In genomic region chr1:203167913-203168200, GRCh38 we compare ENCODE assay signal across 31 cellular contexts. TPM values are rescaled to one million over a fixed set of nuclear protein-coding genes. Genes with fewer than 3 reads are reported as not detected.
"Had no signal": no experiment of that assay in that cellular context is flagged by ENCODE, and none has a peak within 500 bp of the region (broad histone marks: within the 10 kb centered on the region; RNA-seq: fewer than 3 reads in every experiment).

No MANE protein-coding gene starts in this region.

- DNase-seq: effector CD8-positive, alpha-beta T cell; endodermal cell; foreskin keratinocyte; left cardiac atrium; left lung; mesenchymal stem cell; right cardiac atrium; sigmoid colon; stimulated activated CD4-positive, alpha-beta T cell treated with anti-CD3 and anti-CD28 coated beads, Interleukin-2, amount 100 ng/mL, for 24 hours; stimulated activated CD4-positive, alpha-beta T cell treated with anti-CD3 and anti-CD28 coated beads, Interleukin-4, amount 100 ng/mL, for 24 hours; stimulated activated naive CD8-positive, alpha-beta T cell treated with anti-CD3 and anti-CD28 coated beads, Interleukin-15, Interleukin-2, amounts not matched to agents 100 U/mL and 50 U/mL, for 24 hours; upper lobe of left lung had no signal

- H3K36me3 ChIP-seq: esophagus muscularis mucosa, gastroesophageal sphincter, left lung, ovary, sigmoid colon, thoracic aorta, tibial nerve, upper lobe of left lung had no signal

- H3K79me2 ChIP-seq: hepatocyte had no signal

- H2AFZ ChIP-seq: hepatocyte had no signal

- H3K4me3 ChIP-seq: esophagus muscularis mucosa, gastroesophageal sphincter, heart left ventricle, hepatocyte, left lung, mucosa of descending colon, ovary, psoas muscle, sigmoid colon, thoracic aorta, tibial nerve, upper lobe of left lung had no signal

- H3K9me3 Mint-ChIP-seq: endodermal cell; mesothelial cell of epicardium; naive B cell; natural killer cell treated with Interleukin-12 subunit alpha and Interleukin-12 subunit beta and Interleukin-15 and Interleukin-18, amount 100 ng/mL, for 72 hours; neural crest cell; stimulated activated effector memory CD8-positive, alpha-beta T cell treated with anti-CD3 and anti-CD28 coated beads, Interleukin-12 subunit alpha, Interleukin-12 subunit beta, amount 100 ng/mL, for 72 hours had no signal

- H3K27ac Mint-ChIP-seq: endodermal cell; mesothelial cell of epicardium; natural killer cell treated with Interleukin-12 subunit alpha and Interleukin-12 subunit beta and Interleukin-15 and Interleukin-18, amount 100 ng/mL, for 72 hours; stimulated activated effector memory CD8-positive, alpha-beta T cell treated with anti-CD3 and anti-CD28 coated beads, Interleukin-12 subunit alpha, Interleukin-12 subunit beta, amount 100 ng/mL, for 72 hours had no signal

- H3K9me3 ChIP-seq: esophagus muscularis mucosa, gastroesophageal sphincter, heart left ventricle, left lung, mucosa of descending colon, ovary, psoas muscle, sigmoid colon, thoracic aorta, tibial nerve, upper lobe of left lung had no signal

- H3K4me2 ChIP-seq: hepatocyte had no signal

- H3K27ac ChIP-seq: epithelial cell of prostate, esophagus muscularis mucosa, foreskin keratinocyte, gastroesophageal sphincter, heart left ventricle, hepatocyte, left lung, ovary, psoas muscle, sigmoid colon, thoracic aorta, tibial nerve, upper lobe of left lung had no signal

- H3K4me1 Mint-ChIP-seq: neural crest cell had no signal

- H3K4me3 Mint-ChIP-seq: endodermal cell; mesothelial cell of epicardium; naive B cell; natural killer cell treated with Interleukin-12 subunit alpha and Interleukin-12 subunit beta and Interleukin-15 and Interleukin-18, amount 100 ng/mL, for 72 hours; neural crest cell; stimulated activated effector memory CD8-positive, alpha-beta T cell treated with anti-CD3 and anti-CD28 coated beads, Interleukin-12 subunit alpha, Interleukin-12 subunit beta, amount 100 ng/mL, for 72 hours had no signal

- H3K4me1 ChIP-seq: esophagus muscularis mucosa, foreskin keratinocyte, gastroesophageal sphincter, heart left ventricle, sigmoid colon had no signal

- H3K36me3 Mint-ChIP-seq: mesothelial cell of epicardium; naive B cell; natural killer cell treated with Interleukin-12 subunit alpha and Interleukin-12 subunit beta and Interleukin-15 and Interleukin-18, amount 100 ng/mL, for 72 hours; stimulated activated effector memory CD8-positive, alpha-beta T cell treated with anti-CD3 and anti-CD28 coated beads, Interleukin-12 subunit alpha, Interleukin-12 subunit beta, amount 100 ng/mL, for 72 hours had no signal

- H3K27me3 ChIP-seq: hepatocyte, left lung, ovary, sigmoid colon, tibial nerve, upper lobe of left lung had no signal

- ATAC-seq: foreskin keratinocyte; gastroesophageal sphincter; heart left ventricle; left cardiac atrium; left lung; natural killer cell treated with Interleukin-12 subunit alpha and Interleukin-12 subunit beta and Interleukin-15 and Interleukin-18, amount 100 ng/mL, for 72 hours; right cardiac atrium; stimulated activated effector memory CD8-positive, alpha-beta T cell treated with anti-CD3 and anti-CD28 coated beads, Interleukin-12 subunit alpha, Interleukin-12 subunit beta, amount 100 ng/mL, for 72 hours; stimulated activated naive CD8-positive, alpha-beta T cell treated with anti-CD3 and anti-CD28 coated beads, Interleukin-15, Interleukin-2, amounts not matched to agents 100 U/mL and 50 U/mL, for 24 hours had no signal

RNA-seq across cellular contexts. Expression of gene MYBPH, which starts 7.8 kb away (rescaled TPM):
- total RNA-seq: endodermal cell; esophagus muscularis mucosa; foreskin keratinocyte; gastroesophageal sphincter; hepatocyte; kidney epithelial cell; left cardiac atrium; lower leg skin; lung microvascular endothelial cell; mesothelial cell of epicardium; mucosa of descending colon; natural killer cell treated with Interleukin-12 subunit alpha and Interleukin-12 subunit beta and Interleukin-15 and Interleukin-18, amount 100 ng/mL, for 72 hours; neural crest cell; renal cortical epithelial cell; right cardiac atrium; sigmoid colon; thoracic aorta; tibial nerve had no signal

RNA-seq across cellular contexts. Expression of gene CHI3L1, which starts 18.6 kb away (rescaled TPM):
- total RNA-seq: foreskin keratinocyte, lung microvascular endothelial cell, neural crest cell had no signal

RNA-seq across cellular contexts. Expression of gene ADORA1, which starts 40.3 kb away (rescaled TPM):
- total RNA-seq: lung microvascular endothelial cell; natural killer cell treated with Interleukin-12 subunit alpha and Interleukin-12 subunit beta and Interleukin-15 and Interleukin-18, amount 100 ng/mL, for 72 hours; thoracic aorta had no signal
